ENCODE assay signal across 8 cellular contexts in genomic region chr9:120985759-120986353, GRCh38. TPM values are rescaled to one million over a fixed set of nuclear protein-coding genes. Genes with fewer than 3 reads are reported as not detected.
DNase-seq lines count a peak whose midpoint lies in the region; ATAC-seq and TF ChIP-seq lines count a peak whose summit lies in the region.

No MANE protein-coding gene starts in this region.

- H4K20me1 ChIP-seq in Loucy (ENCODE audit: insufficient read depth, low read length, poor library complexity, severe bottlenecking) (no peaks in the 10 kb centered on the region), SU-DHL-6 (ENCODE audit: low read depth, low read length) (no peaks in the 10 kb centered on the region)

- intact Hi-C loops in heart right ventricle (cut with DNase I), result loop anchor here in 8 of 10 donors (2.0 to 10.0 kb wide), 6 partner anchors 71 to 419 kb away; partner anchors contain the start of gene CNTRL (in 1 of the 8)

- H3F3A ChIP-seq in Loucy (ENCODE audit: low read depth) (no peaks in the 10 kb centered on the region), SU-DHL-6 (ENCODE audit: insufficient read depth) (no peaks in the 10 kb centered on the region)

- H3K4me3 ChIP-seq in Loucy (ENCODE audit: low read length, poor library complexity, severe bottlenecking) (no peak overlapping the region), SU-DHL-6 (ENCODE audit: insufficient read depth, low read length, poor library complexity, severe bottlenecking) (no peak overlapping the region), heart right ventricle (no peak overlapping the region)

- no peaks in the 10 kb centered on the region for H3K9me3 Mint-ChIP-seq in stimulated activated memory B cell treated with anti-CD40 and anti-IgM and Interleukin-4, amounts not matched to agents 10 μg/mL and 1 μg/mL and 100 μg/mL, for 72 hours
- no peaks in the 10 kb centered on the region for H3K9me3 Mint-ChIP-seq in T-helper 2 cell treated with Interferon-gamma antibody and Interleukin-4, amounts not matched to agents 5 μg/mL and 100 μg/mL, for 36 hours

- no peaks in the 10 kb centered on the region for H3K27me3 Mint-ChIP-seq in stimulated activated memory B cell treated with anti-CD40 and anti-IgM and Interleukin-4, amounts not matched to agents 10 μg/mL and 1 μg/mL and 100 μg/mL, for 72 hours
- peaks cover 18% of the 10 kb centered on the region for H3K27me3 Mint-ChIP-seq in T-helper 2 cell treated with Interferon-gamma antibody and Interleukin-4, amounts not matched to agents 5 μg/mL and 100 μg/mL, for 36 hours (ENCODE audit: low read depth)

- H3K4me3 Mint-ChIP-seq in stimulated activated memory B cell treated with anti-CD40 and anti-IgM and Interleukin-4, amounts not matched to agents 10 μg/mL and 1 μg/mL and 100 μg/mL, for 72 hours, result no peak overlapping the region
- no peak overlapping the region for H3K4me3 Mint-ChIP-seq in T-helper 2 cell treated with Interferon-gamma antibody and Interleukin-4, amounts not matched to agents 5 μg/mL and 100 μg/mL, for 36 hours

- 9 to 11% methylated on average over 2 of the region's 2 CpGs for WGBS in heart right ventricle, 2 donors

- H3K36me3 ChIP-seq in Loucy (ENCODE audit: insufficient read depth, low read length) (no peaks in the 10 kb centered on the region), SU-DHL-6 (ENCODE audit: low read length) (no peaks in the 10 kb centered on the region), heart right ventricle (no peaks in the 10 kb centered on the region)

- H3K36me3 Mint-ChIP-seq in stimulated activated memory B cell treated with anti-CD40 and anti-IgM and Interleukin-4, amounts not matched to agents 10 μg/mL and 1 μg/mL and 100 μg/mL, for 72 hours, result no peaks in the 10 kb centered on the region
- no peaks in the 10 kb centered on the region for H3K36me3 Mint-ChIP-seq in T-helper 2 cell treated with Interferon-gamma antibody and Interleukin-4, amounts not matched to agents 5 μg/mL and 100 μg/mL, for 36 hours (ENCODE audit: low read depth)

- peak in 5 of 8 donors; percentile 56 to 77 (median 75) for ATAC-seq in heart right ventricle
- ATAC-seq in stimulated activated memory B cell treated with anti-CD40 and anti-IgM and Interleukin-4, amounts not matched to agents 10 μg/mL and 1 μg/mL and 100 μg/mL, for 72 hours, result no peak

- H3K9me2 ChIP-seq in Loucy (replicated peaks; ENCODE audit: low read depth, low read length), result no peaks in the 10 kb centered on the region
- H3K9me2 ChIP-seq in SU-DHL-6 (replicated peaks; ENCODE audit: insufficient read depth, low read length), result no peaks in the 10 kb centered on the region

- no peaks in the 10 kb centered on the region for H3K9me3 ChIP-seq in Loucy (ENCODE audit: insufficient read depth, low read depth, low read length)
- no peaks in the 10 kb centered on the region for H3K9me3 ChIP-seq in SU-DHL-6 (ENCODE audit: insufficient read depth, low read length)
- no peaks in the 10 kb centered on the region for H3K9me3 ChIP-seq in heart right ventricle

- no peak overlapping the region for H3K27ac ChIP-seq in SU-DHL-6 (ENCODE audit: low read depth, low read length)
- no peak overlapping the region for H3K27ac ChIP-seq in heart right ventricle

- H3K27me3 ChIP-seq in Loucy (ENCODE audit: insufficient read depth, low read length, poor library complexity, severe bottlenecking) (no peaks in the 10 kb centered on the region), SU-DHL-6 (ENCODE audit: low read length) (no peaks in the 10 kb centered on the region), heart right ventricle (no peaks in the 10 kb centered on the region)

- H2AFZ ChIP-seq in Loucy (ENCODE audit: low read length) (peak overlapping the region; percentile 86), SU-DHL-6 (ENCODE audit: low read depth, low read length, severe bottlenecking) (peak overlapping the region; percentile 83)

- DNase-seq in GM04503 (ENCODE audit: low read depth), result peak; percentile 17
- DNase-seq in heart right ventricle, result peak in 1 of 2 donors; percentile 11
- DNase-seq in superior temporal gyrus (ENCODE audit: extremely low spot score), result peak; percentile 80
- DNase-seq in cerebellar nuclear complex (lab: John Stamatoyannopoulos, UW), result no peak
- no peak for DNase-seq in T-helper 2 cell treated with Interferon-gamma antibody and Interleukin-4, amounts not matched to agents 5 μg/mL and 100 μg/mL, for 36 hours (ENCODE audit: low spot score)

- H3K4me1 ChIP-seq in Loucy (ENCODE audit: insufficient read depth, low read length, poor library complexity, severe bottlenecking), result peaks cover 3% of the 10 kb centered on the region
- H3K4me1 ChIP-seq in heart right ventricle, result peaks cover 0 to 6% (median 0%) of the 10 kb centered on the region in 9 donors

- H3K9ac ChIP-seq in Loucy (ENCODE audit: low read depth, low read length, poor library complexity, severe bottlenecking), result no peak overlapping the region
- no peak overlapping the region for H3K9ac ChIP-seq in SU-DHL-6 (ENCODE audit: low read length)

- H3K79me2 ChIP-seq in Loucy (ENCODE audit: insufficient read depth, low read length), result no peaks in the 10 kb centered on the region
- no peaks in the 10 kb centered on the region for H3K79me2 ChIP-seq in SU-DHL-6 (ENCODE audit: insufficient read depth, low read length)

- no peak overlapping the region for H3K27ac Mint-ChIP-seq in stimulated activated memory B cell treated with anti-CD40 and anti-IgM and Interleukin-4, amounts not matched to agents 10 μg/mL and 1 μg/mL and 100 μg/mL, for 72 hours
- no peak overlapping the region for H3K27ac Mint-ChIP-seq in T-helper 2 cell treated with Interferon-gamma antibody and Interleukin-4, amounts not matched to agents 5 μg/mL and 100 μg/mL, for 36 hours

- H3K4me1 Mint-ChIP-seq in stimulated activated memory B cell treated with anti-CD40 and anti-IgM and Interleukin-4, amounts not matched to agents 10 μg/mL and 1 μg/mL and 100 μg/mL, for 72 hours, result no peaks in the 10 kb centered on the region
- H3K4me1 Mint-ChIP-seq in T-helper 2 cell treated with Interferon-gamma antibody and Interleukin-4, amounts not matched to agents 5 μg/mL and 100 μg/mL, for 36 hours (ENCODE audit: low read depth), result no peaks in the 10 kb centered on the region

- TF ChIP-seq CTCF in Loucy (conservative IDR thresholded peaks at IDR 0.05; ENCODE audit: low read length) (peak; percentile 74), SU-DHL-6 (IDR thresholded peaks at IDR 0.05; ENCODE audit: insufficient read depth, low read length, poor library complexity, severe bottlenecking) (peak; percentile 37), heart right ventricle (IDR thresholded peaks at IDR 0.05) (peak in 8 of 9 donors; percentile 33 to 62 (median 49))

- H3K4me2 ChIP-seq in Loucy (ENCODE audit: low read depth, low read length, poor library complexity, severe bottlenecking) (no peak overlapping the region), SU-DHL-6 (ENCODE audit: low read depth, low read length, poor library complexity, severe bottlenecking) (no peak overlapping the region)

RNA-seq across cellular contexts. Expression of gene TRAF1, which starts 59.3 kb away (rescaled TPM):
- 1 to 10 TPM; 1.1 to 6.7 (median 1.9) TPM for total RNA-seq in heart right ventricle
- 1 to 10 TPM; 2.2 to 5.7 TPM for polyA plus RNA-seq in heart right ventricle

Comparison
In these comparisons a context has a peak if more than half of its experiments do, and no peak if none do; other contexts are left out.
1. DNase-seq: peak in GM04503 (single experiment) and superior temporal gyrus (single experiment); none in cerebellar nuclear complex (0 of 2) and T-helper 2 cell treated with Interferon-gamma antibody and Interleukin-4, amounts not matched to agents 5 μg/mL and 100 μg/mL, for 36 hours (single experiment).
2. Peak in every context shown above with its lines, with median percentiles within 50 percentile points of each other: CTCF ChIP-seq.